13 cellular contexts compared by ENCODE assay signal in genomic region chr19:19750842-19751790, GRCh38.
"Had no signal": no experiment of that assay in that cellular context is flagged by ENCODE, and none has a peak within 500 bp of the region (broad histone marks: within the 10 kb centered on the region; RNA-seq: fewer than 3 reads in every experiment).

No MANE protein-coding gene starts in this region.

- H3K27ac ChIP-seq: brain microvascular endothelial cell, sigmoid colon, suprapubic skin had no signal

- H3K4me1 ChIP-seq: sigmoid colon, suprapubic skin had no signal

- H3K9me3 Mint-ChIP-seq: activated B cell treated with CpG ODN at 0.5 μM for 24 hours; activated naive CD4-positive, alpha-beta T cell treated with anti-CD3 and anti-CD28 coated beads, Interleukin-2, amount 50 U/mL, for 72 hours; natural killer cell treated with Interleukin-12 subunit alpha and Interleukin-12 subunit beta and Interleukin-15 and Interleukin-18, amount 100 ng/mL, for 72 hours had no signal

- H3K4me1 Mint-ChIP-seq: activated B cell treated with CpG ODN at 0.5 μM for 24 hours, T-helper 17 cell had no signal

- ATAC-seq: activated naive CD4-positive, alpha-beta T cell treated with anti-CD3 and anti-CD28 coated beads, Interleukin-2, amount 50 U/mL, for 72 hours; natural killer cell treated with Interleukin-12 subunit alpha and Interleukin-12 subunit beta and Interleukin-15 and Interleukin-18, amount 100 ng/mL, for 72 hours; stimulated activated naive CD8-positive, alpha-beta T cell treated with anti-CD3 and anti-CD28 coated beads, Interleukin-15, Interleukin-2, amounts not matched to agents 100 U/mL and 50 U/mL, for 24 hours; T-helper 17 cell had no signal

- H3K36me3 ChIP-seq: brain microvascular endothelial cell, sigmoid colon, suprapubic skin had no signal

- H3K4me3 Mint-ChIP-seq: activated B cell treated with CpG ODN at 0.5 μM for 24 hours; natural killer cell treated with Interleukin-12 subunit alpha and Interleukin-12 subunit beta and Interleukin-15 and Interleukin-18, amount 100 ng/mL, for 72 hours; T-helper 17 cell had no signal

- H3K27me3 ChIP-seq: brain microvascular endothelial cell, sigmoid colon, suprapubic skin had no signal

- H3K27ac Mint-ChIP-seq: activated B cell treated with CpG ODN at 0.5 μM for 24 hours; activated naive CD4-positive, alpha-beta T cell treated with anti-CD3 and anti-CD28 coated beads, Interleukin-2, amount 50 U/mL, for 72 hours; natural killer cell treated with Interleukin-12 subunit alpha and Interleukin-12 subunit beta and Interleukin-15 and Interleukin-18, amount 100 ng/mL, for 72 hours; T-helper 17 cell had no signal

- DNase-seq: activated B cell treated with CpG ODN at 0.5 μM for 24 hours; activated CD4-positive, alpha-beta T cell treated with anti-CD3 and anti-CD28 coated beads, Interleukin-2, amount 50 U/mL, for 1 hour; brain microvascular endothelial cell; dermis blood vessel endothelial cell; hypothalamus; mammary epithelial cell; sigmoid colon; stimulated activated CD4-positive, alpha-beta T cell treated with anti-CD3 and anti-CD28 coated beads, Interleukin-2, amount 100 ng/mL, for 24 hours; stimulated activated naive CD8-positive, alpha-beta T cell treated with anti-CD3 and anti-CD28 coated beads, Interleukin-15, Interleukin-2, amounts not matched to agents 100 U/mL and 50 U/mL, for 24 hours; T-helper 17 cell had no signal

- H3K4me3 ChIP-seq: sigmoid colon, suprapubic skin had no signal

- H3K9me3 ChIP-seq: sigmoid colon, suprapubic skin had no signal

- H3K27me3 Mint-ChIP-seq: activated B cell treated with CpG ODN at 0.5 μM for 24 hours; natural killer cell treated with Interleukin-12 subunit alpha and Interleukin-12 subunit beta and Interleukin-15 and Interleukin-18, amount 100 ng/mL, for 72 hours; T-helper 17 cell had no signal

- H3K36me3 Mint-ChIP-seq: activated naive CD4-positive, alpha-beta T cell treated with anti-CD3 and anti-CD28 coated beads, Interleukin-2, amount 50 U/mL, for 72 hours; natural killer cell treated with Interleukin-12 subunit alpha and Interleukin-12 subunit beta and Interleukin-15 and Interleukin-18, amount 100 ng/mL, for 72 hours had no signal
